ENCODE assay signal across 26 cellular contexts in genomic region chr11:71371674-71372069, GRCh38.
"Had no signal": no experiment of that assay in that cellular context is flagged by ENCODE, and none has a peak within 500 bp of the region (broad histone marks: within the 10 kb centered on the region; RNA-seq: fewer than 3 reads in every experiment).

No MANE protein-coding gene starts in this region.

- H3K4me1 Mint-ChIP-seq: immature natural killer cell, mesothelial cell of epicardium, natural killer cell, neural crest cell had no signal

- H3K4me3 Mint-ChIP-seq: dendritic cell treated with granulocyte-macrophage colony-stimulating factor and Interleukin-4, amounts not matched to agents 40 ng/mL and 50 ng/mL, for 4 days; effector memory CD8-positive, alpha-beta T cell; immature natural killer cell; mesothelial cell of epicardium; natural killer cell; neural crest cell; stimulated activated naive B cell treated with anti-CD40 and anti-IgM and Interleukin-4, amounts not matched to agents 10 μg/mL and 1 μg/mL and 100 μg/mL, for 72 hours had no signal

- H3K9me3 ChIP-seq: esophagus squamous epithelium, gastroesophageal sphincter, left lung, lower lobe of right lung, psoas muscle, spleen, stomach, thoracic aorta, transverse colon had no signal

- DNase-seq: effector memory CD8-positive, alpha-beta T cell; esophagus squamous epithelium; foreskin fibroblast; glutamatergic neuron; immature natural killer cell; left lung; lower lobe of right lung; natural killer cell; psoas muscle; retina; spleen; stimulated activated CD4-positive, alpha-beta T cell treated with anti-CD3 and anti-CD28 coated beads, Interleukin-15, amount 100 ng/mL, for 24 hours; stimulated activated CD4-positive, alpha-beta T cell treated with anti-CD3 and anti-CD28 coated beads, Interleukin-1b, Interleukin-23, amount 100 ng/mL, for 48 hours; stimulated activated CD4-positive, alpha-beta T cell treated with anti-CD3 and anti-CD28 coated beads, Interleukin-4, amount 100 ng/mL, for 24 hours; stimulated activated naive B cell treated with anti-CD40 and anti-IgM and Interleukin-4, amounts not matched to agents 10 μg/mL and 1 μg/mL and 100 μg/mL, for 72 hours; stomach; transverse colon had no signal

- H3K4me3 ChIP-seq: esophagus squamous epithelium, gastroesophageal sphincter, left lung, lower lobe of right lung, psoas muscle, spleen, stomach, thoracic aorta, transverse colon had no signal

- H3K27me3 ChIP-seq: transverse colon had no signal

- H3K36me3 ChIP-seq: esophagus squamous epithelium, gastroesophageal sphincter, left lung, lower lobe of right lung, spleen, stomach, thoracic aorta, transverse colon had no signal

- FAIRE-seq: colon, keratinocyte had no signal

- H3K4me1 ChIP-seq: esophagus squamous epithelium, gastroesophageal sphincter, left lung, lower lobe of right lung, psoas muscle, stomach, transverse colon had no signal

- ATAC-seq: effector memory CD8-positive, alpha-beta T cell; gastroesophageal sphincter; left lung; natural killer cell; psoas muscle; sciatic nerve; stimulated activated naive B cell treated with anti-CD40 and anti-IgM and Interleukin-4, amounts not matched to agents 10 μg/mL and 1 μg/mL and 100 μg/mL, for 72 hours had no signal

- H3K9me3 Mint-ChIP-seq: dendritic cell treated with granulocyte-macrophage colony-stimulating factor and Interleukin-4, amounts not matched to agents 40 ng/mL and 50 ng/mL, for 4 days; effector memory CD8-positive, alpha-beta T cell had no signal

- H3K27ac ChIP-seq: esophagus squamous epithelium, gastroesophageal sphincter, left lung, lower lobe of right lung, psoas muscle, spleen, stomach, thoracic aorta, transverse colon had no signal

- H3K36me3 Mint-ChIP-seq: immature natural killer cell; mesothelial cell of epicardium; natural killer cell; stimulated activated naive B cell treated with anti-CD40 and anti-IgM and Interleukin-4, amounts not matched to agents 10 μg/mL and 1 μg/mL and 100 μg/mL, for 72 hours had no signal

- H3K27ac Mint-ChIP-seq: dendritic cell treated with granulocyte-macrophage colony-stimulating factor and Interleukin-4, amounts not matched to agents 40 ng/mL and 50 ng/mL, for 4 days; effector memory CD8-positive, alpha-beta T cell; immature natural killer cell; memory B cell; mesothelial cell of epicardium; natural killer cell had no signal
